In the genomic region with DNA sequence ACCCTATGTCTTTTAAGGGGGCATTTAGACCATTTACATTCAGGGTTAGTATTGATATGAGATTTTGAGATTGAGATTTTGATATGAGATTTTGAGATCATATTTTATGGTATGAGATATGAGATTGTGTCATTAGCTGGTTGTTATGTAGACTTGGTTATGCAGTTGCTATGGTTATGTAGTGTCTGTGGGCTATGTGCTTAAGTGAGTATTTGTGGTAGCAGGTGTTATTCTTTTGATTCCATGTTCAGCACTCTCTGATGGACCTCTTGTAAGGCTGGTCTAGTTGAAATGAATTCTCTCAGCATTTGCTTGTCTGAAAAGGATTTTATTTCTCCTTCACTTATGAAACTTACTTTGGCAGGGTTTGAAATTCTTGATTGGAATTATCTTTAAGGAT, we compare ENCODE assay signal across 26 cellular contexts.
"Had no signal": no experiment of that assay in that cellular context is flagged by ENCODE, and none has a peak within 500 bp of the region (broad histone marks: within the 10 kb centered on the region; RNA-seq: fewer than 3 reads in every experiment).

No MANE protein-coding gene starts in this region.

- H3K4me1 ChIP-seq: left lung, lower lobe of right lung, right atrium auricular region, right lobe of liver, stomach, testis, thyroid gland, transverse colon, upper lobe of left lung, vagina had no signal

- H3K9me3 ChIP-seq: ovary, right lobe of liver, testis, thyroid gland, transverse colon, upper lobe of left lung, vagina had no signal

- DNase-seq: hypothalamus; immature natural killer cell; kidney; left colon; left lung; lower lobe of right lung; mammary epithelial cell; mesenchymal stem cell; naive thymus-derived CD8-positive, alpha-beta T cell; ovary; right lobe of liver; stimulated activated CD4-positive, alpha-beta T cell treated with anti-CD3 and anti-CD28 coated beads, Interleukin-1b, Interleukin-23, amount 100 ng/mL, for 48 hours; stimulated activated CD4-positive, alpha-beta T cell treated with anti-CD3 and anti-CD28 coated beads, Interleukin-2, amount 100 ng/mL, for 48 hours; stimulated activated CD4-positive, alpha-beta T cell treated with anti-CD3 and anti-CD28 coated beads, Interleukin-4, amount 100 ng/mL, for 4 hours; stimulated activated CD8-positive, alpha-beta memory T cell treated with anti-CD3 and anti-CD28 coated beads, Interleukin-4, amount 100 ng/mL, for 48 hours; stimulated activated naive B cell treated with anti-CD40 and anti-IgM and Interleukin-4, amounts not matched to agents 10 μg/mL and 1 μg/mL and 100 μg/mL, for 72 hours; stimulated activated naive CD8-positive, alpha-beta T cell treated with anti-CD3 and anti-CD28 coated beads, Interleukin-15, Interleukin-2, amounts not matched to agents 100 U/mL and 50 U/mL, for 24 hours; stomach; testis; thyroid gland; transverse colon; upper lobe of left lung had no signal

- ATAC-seq: left colon; left lung; lower lobe of right lung; naive thymus-derived CD8-positive, alpha-beta T cell; right lobe of liver; stimulated activated naive B cell treated with anti-CD40 and anti-IgM and Interleukin-4, amounts not matched to agents 10 μg/mL and 1 μg/mL and 100 μg/mL, for 72 hours; stimulated activated naive CD8-positive, alpha-beta T cell treated with anti-CD3 and anti-CD28 coated beads, Interleukin-15, Interleukin-2, amounts not matched to agents 100 U/mL and 50 U/mL, for 24 hours had no signal

- H3K27me3 Mint-ChIP-seq: progenitor cell of endocrine pancreas; stimulated activated naive B cell treated with anti-CD40 and anti-IgM and Interleukin-4, amounts not matched to agents 10 μg/mL and 1 μg/mL and 100 μg/mL, for 72 hours had no signal

- H3K4me3 Mint-ChIP-seq: immature natural killer cell; naive thymus-derived CD8-positive, alpha-beta T cell; stimulated activated naive B cell treated with anti-CD40 and anti-IgM and Interleukin-4, amounts not matched to agents 10 μg/mL and 1 μg/mL and 100 μg/mL, for 72 hours had no signal

- H3K27ac ChIP-seq: left lung, lower lobe of right lung, ovary, right atrium auricular region, right lobe of liver, stomach, testis, thyroid gland, transverse colon, upper lobe of left lung, vagina had no signal

- H3K36me3 ChIP-seq: left lung, lower lobe of right lung, ovary, right atrium auricular region, right lobe of liver, stomach, thyroid gland, transverse colon, upper lobe of left lung, vagina had no signal

- H3K27me3 ChIP-seq: left lung, ovary, right atrium auricular region, right lobe of liver, stomach, testis, thyroid gland, transverse colon, upper lobe of left lung, vagina had no signal

- H3K4me1 Mint-ChIP-seq: immature natural killer cell; naive thymus-derived CD8-positive, alpha-beta T cell; stimulated activated naive B cell treated with anti-CD40 and anti-IgM and Interleukin-4, amounts not matched to agents 10 μg/mL and 1 μg/mL and 100 μg/mL, for 72 hours had no signal

- H3K4me2 ChIP-seq: smooth muscle cell had no signal

- H3K27ac Mint-ChIP-seq: immature natural killer cell; naive thymus-derived CD8-positive, alpha-beta T cell; progenitor cell of endocrine pancreas; stimulated activated naive B cell treated with anti-CD40 and anti-IgM and Interleukin-4, amounts not matched to agents 10 μg/mL and 1 μg/mL and 100 μg/mL, for 72 hours had no signal

- H3K4me3 ChIP-seq: left lung, lower lobe of right lung, ovary, right atrium auricular region, right lobe of liver, smooth muscle cell, stomach, testis, thyroid gland, transverse colon, upper lobe of left lung, vagina had no signal
